ENCODE assay signal across 1 cellular context in the genomic region with DNA sequence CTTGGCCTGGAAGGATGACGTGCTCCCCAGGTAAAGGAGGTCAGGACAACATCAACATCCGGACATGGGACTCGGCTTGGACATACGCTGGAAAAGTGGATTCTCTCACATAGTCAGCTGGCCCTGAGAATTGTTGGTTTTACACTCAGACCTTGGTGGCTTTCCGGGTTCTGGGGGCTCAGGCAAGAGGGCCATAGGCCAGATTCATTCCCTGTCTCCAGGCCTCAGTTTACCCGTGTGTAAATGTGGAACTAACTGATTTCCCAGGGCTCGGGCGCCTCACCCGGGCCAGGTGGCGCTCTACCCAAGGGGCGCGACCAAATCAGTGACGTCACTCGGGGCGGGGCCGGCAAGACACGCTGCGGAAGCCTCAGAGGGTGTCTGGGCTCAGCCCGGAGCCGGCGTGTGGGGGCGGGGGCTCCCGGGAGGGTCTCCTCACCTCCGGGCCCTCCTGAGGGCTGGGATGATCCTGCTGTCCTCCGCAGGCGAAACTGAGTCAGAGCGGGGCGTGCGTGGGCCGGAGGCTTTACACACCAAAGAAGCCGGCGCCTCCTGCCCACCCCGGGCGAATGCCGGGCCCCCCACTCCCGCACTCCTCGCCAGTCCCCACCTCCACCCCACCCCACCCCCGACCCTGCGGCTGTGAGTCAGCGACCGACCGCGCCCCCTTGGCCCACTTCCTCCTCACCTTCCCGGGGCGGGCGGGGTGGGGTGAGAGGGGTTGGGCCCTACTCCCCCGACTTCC.
A peak's percentile ranks its signal among the peaks of the same experiment; 100 is the strongest.
TF ChIP-seq lines count a peak whose summit lies in the region.

No MANE protein-coding gene starts in this region.

TF ChIP-seq in HEK293, 187 proteins besides CTCF, POLR2A, EP300 and RAD21 (continued from another document and continues in another):
- TF ChIP-seq ZNF513 (tag by site-specific recombination; IDR thresholded peaks at IDR 0.05) (no peak), ZNF600 (tag by site-specific recombination; IDR thresholded peaks at IDR 0.05) (peak; percentile 43; the same call in 1 of the 2 replicates), SP3 (tag by site-specific recombination; IDR thresholded peaks at IDR 0.05) (peak; percentile 70; the same call in 1 of the 2 replicates), WT1 (tag by site-specific recombination; IDR thresholded peaks at IDR 0.05) (peak; percentile 60), ZBTB10 (tag by site-specific recombination; IDR thresholded peaks at IDR 0.05) (peak; percentile 87), ZNF214 (tag by site-specific recombination; IDR thresholded peaks at IDR 0.05; ENCODE audit: borderline replicate concordance) (no peak), TSHZ1 (tag by site-specific recombination; IDR thresholded peaks at IDR 0.05; ENCODE audit: borderline replicate concordance) (no peak), ZBTB20 (tag by site-specific recombination; IDR thresholded peaks at IDR 0.05) (peak; percentile 48), ZNF660 (tag by site-specific recombination; IDR thresholded peaks at IDR 0.05) (0 out of 2 replicates have a peak, but pooled peaks have one; percentile 64), ZNF843 (tag by site-specific recombination; IDR thresholded peaks at IDR 0.05) (peak; percentile 44), SP2 (tag by site-specific recombination; IDR thresholded peaks at IDR 0.05) (peak; percentile 70), BCL11B (tag by site-specific recombination; IDR thresholded peaks at IDR 0.05; ENCODE audit: low read depth) (peak; percentile 21; the same call in 1 of the 2 replicates), ZNF366 (tag by site-specific recombination; conservative IDR thresholded peaks at IDR 0.05) (peak; percentile 57; the same call in 1 of the 2 replicates), ZFHX2 (tag by site-specific recombination; conservative IDR thresholded peaks at IDR 0.05) (peak; percentile 96), BCL11A (tag by site-specific recombination; IDR thresholded peaks at IDR 0.05; ENCODE audit: low read depth) (no peak), ATF2 (tag by site-specific recombination; IDR thresholded peaks at IDR 0.05; ENCODE audit: low read depth) (peak; percentile 99), ZBTB21 (tag by site-specific recombination; IDR thresholded peaks at IDR 0.05) (peak; percentile 77), ZNF501 (tag by site-specific recombination; IDR thresholded peaks at IDR 0.05) (peak; percentile 55; the same call in 1 of the 2 replicates), ZNF830 (tag by site-specific recombination; IDR thresholded peaks at IDR 0.05; ENCODE audit: low read depth) (no peak), ZIC2 (tag by site-specific recombination; IDR thresholded peaks at IDR 0.05) (peak; percentile 67), OSR2 (tag by site-specific recombination; IDR thresholded peaks at IDR 0.05) (0 out of 2 replicates have a peak, but pooled peaks have one; percentile 7), EGR2 (tag by site-specific recombination; IDR thresholded peaks at IDR 0.05; ENCODE audit: low read depth) (peak; percentile 95), KLF10 (tag by site-specific recombination; IDR thresholded peaks at IDR 0.05) (peak; percentile 96), PATZ1 (tag by site-specific recombination; IDR thresholded peaks at IDR 0.05) (peak; percentile 99), ZEB2 (tag by site-specific recombination; IDR thresholded peaks at IDR 0.05) (peak; percentile 77), ZNF239 (tag by site-specific recombination; IDR thresholded peaks at IDR 0.05) (no peak), ZNF37A (tag by site-specific recombination; IDR thresholded peaks at IDR 0.05) (no peak)
- TF ChIP-seq, protein P1, sequence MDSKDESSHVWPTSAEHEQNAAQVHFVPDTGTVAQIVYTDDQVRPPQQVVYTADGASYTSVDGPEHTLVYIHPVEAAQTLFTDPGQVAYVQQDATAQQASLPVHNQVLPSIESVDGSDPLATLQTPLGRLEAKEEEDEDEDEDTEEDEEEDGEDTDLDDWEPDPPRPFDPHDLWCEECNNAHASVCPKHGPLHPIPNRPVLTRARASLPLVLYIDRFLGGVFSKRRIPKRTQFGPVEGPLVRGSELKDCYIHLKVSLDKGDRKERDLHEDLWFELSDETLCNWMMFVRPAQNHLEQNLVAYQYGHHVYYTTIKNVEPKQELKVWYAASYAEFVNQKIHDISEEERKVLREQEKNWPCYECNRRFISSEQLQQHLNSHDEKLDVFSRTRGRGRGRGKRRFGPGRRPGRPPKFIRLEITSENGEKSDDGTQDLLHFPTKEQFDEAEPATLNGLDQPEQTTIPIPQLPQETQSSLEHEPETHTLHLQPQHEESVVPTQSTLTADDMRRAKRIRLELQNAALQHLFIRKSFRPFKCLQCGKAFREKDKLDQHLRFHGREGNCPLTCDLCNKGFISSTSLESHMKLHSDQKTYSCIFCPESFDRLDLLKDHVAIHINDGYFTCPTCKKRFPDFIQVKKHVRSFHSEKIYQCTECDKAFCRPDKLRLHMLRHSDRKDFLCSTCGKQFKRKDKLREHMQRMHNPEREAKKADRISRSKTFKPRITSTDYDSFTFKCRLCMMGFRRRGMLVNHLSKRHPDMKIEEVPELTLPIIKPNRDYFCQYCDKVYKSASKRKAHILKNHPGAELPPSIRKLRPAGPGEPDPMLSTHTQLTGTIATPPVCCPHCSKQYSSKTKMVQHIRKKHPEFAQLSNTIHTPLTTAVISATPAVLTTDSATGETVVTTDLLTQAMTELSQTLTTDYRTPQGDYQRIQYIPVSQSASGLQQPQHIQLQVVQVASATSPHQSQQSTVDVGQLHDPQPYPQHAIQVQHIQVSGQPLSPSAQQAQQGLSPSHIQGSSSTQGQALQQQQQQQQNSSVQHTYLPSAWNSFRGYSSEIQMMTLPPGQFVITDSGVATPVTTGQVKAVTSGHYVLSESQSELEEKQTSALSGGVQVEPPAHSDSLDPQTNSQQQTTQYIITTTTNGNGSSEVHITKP (tag by site-specific recombination; IDR thresholded peaks at IDR 0.05), result peak; percentile 45
- TF ChIP-seq, protein P2, sequence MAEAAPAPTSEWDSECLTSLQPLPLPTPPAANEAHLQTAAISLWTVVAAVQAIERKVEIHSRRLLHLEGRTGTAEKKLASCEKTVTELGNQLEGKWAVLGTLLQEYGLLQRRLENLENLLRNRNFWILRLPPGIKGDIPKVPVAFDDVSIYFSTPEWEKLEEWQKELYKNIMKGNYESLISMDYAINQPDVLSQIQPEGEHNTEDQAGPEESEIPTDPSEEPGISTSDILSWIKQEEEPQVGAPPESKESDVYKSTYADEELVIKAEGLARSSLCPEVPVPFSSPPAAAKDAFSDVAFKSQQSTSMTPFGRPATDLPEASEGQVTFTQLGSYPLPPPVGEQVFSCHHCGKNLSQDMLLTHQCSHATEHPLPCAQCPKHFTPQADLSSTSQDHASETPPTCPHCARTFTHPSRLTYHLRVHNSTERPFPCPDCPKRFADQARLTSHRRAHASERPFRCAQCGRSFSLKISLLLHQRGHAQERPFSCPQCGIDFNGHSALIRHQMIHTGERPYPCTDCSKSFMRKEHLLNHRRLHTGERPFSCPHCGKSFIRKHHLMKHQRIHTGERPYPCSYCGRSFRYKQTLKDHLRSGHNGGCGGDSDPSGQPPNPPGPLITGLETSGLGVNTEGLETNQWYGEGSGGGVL (tag by site-specific recombination; IDR thresholded peaks at IDR 0.05), result peak; percentile 87
- TF ChIP-seq, protein P3, sequence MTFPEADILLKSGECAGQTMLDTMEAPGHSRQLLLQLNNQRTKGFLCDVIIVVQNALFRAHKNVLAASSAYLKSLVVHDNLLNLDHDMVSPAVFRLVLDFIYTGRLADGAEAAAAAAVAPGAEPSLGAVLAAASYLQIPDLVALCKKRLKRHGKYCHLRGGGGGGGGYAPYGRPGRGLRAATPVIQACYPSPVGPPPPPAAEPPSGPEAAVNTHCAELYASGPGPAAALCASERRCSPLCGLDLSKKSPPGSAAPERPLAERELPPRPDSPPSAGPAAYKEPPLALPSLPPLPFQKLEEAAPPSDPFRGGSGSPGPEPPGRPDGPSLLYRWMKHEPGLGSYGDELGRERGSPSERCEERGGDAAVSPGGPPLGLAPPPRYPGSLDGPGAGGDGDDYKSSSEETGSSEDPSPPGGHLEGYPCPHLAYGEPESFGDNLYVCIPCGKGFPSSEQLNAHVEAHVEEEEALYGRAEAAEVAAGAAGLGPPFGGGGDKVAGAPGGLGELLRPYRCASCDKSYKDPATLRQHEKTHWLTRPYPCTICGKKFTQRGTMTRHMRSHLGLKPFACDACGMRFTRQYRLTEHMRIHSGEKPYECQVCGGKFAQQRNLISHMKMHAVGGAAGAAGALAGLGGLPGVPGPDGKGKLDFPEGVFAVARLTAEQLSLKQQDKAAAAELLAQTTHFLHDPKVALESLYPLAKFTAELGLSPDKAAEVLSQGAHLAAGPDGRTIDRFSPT (tag by site-specific recombination; IDR thresholded peaks at IDR 0.05), result peak; percentile 82
- TF ChIP-seq, protein P4, sequence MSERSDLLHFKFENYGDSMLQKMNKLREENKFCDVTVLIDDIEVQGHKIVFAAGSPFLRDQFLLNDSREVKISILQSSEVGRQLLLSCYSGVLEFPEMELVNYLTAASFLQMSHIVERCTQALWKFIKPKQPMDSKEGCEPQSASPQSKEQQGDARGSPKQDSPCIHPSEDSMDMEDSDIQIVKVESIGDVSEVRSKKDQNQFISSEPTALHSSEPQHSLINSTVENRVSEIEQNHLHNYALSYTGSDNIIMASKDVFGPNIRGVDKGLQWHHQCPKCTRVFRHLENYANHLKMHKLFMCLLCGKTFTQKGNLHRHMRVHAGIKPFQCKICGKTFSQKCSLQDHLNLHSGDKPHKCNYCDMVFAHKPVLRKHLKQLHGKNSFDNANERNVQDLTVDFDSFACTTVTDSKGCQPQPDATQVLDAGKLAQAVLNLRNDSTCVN (tag by site-specific recombination; optimal IDR thresholded peaks at IDR 0.05), result peak; percentile 34
